In genomic region chr2:171958475-171958874, GRCh38 we compare ENCODE assay signal across 13 cellular contexts. TPM values are rescaled to one million over a fixed set of nuclear protein-coding genes. Genes with fewer than 3 reads are reported as not detected.
DNase-seq lines count a peak whose midpoint lies in the region; ATAC-seq, FAIRE-seq and TF ChIP-seq lines count a peak whose summit lies in the region.
"Had no signal": no experiment of that assay in that cellular context is flagged by ENCODE, and none has a peak within 500 bp of the region (broad histone marks: within the 10 kb centered on the region; RNA-seq: fewer than 3 reads in every experiment).

No MANE protein-coding gene starts in this region.

- no peak for FAIRE-seq in bronchial epithelial cell (lab: Jason Lieb, UNC)

- peaks cover 17% of the 10 kb centered on the region for H3K79me2 ChIP-seq in osteoblast (ENCODE audit: insufficient read depth, low read length)

- TF ChIP-seq CTCF in bronchial epithelial cell (IDR thresholded peaks at IDR 0.05; ENCODE audit: insufficient read depth, low read length, severe bottlenecking) = no peak
- no peak for TF ChIP-seq CTCF in osteoblast (IDR thresholded peaks at IDR 0.05; ENCODE audit: extremely low read depth, low read depth, low read length)

- H3K27ac ChIP-seq in osteoblast (ENCODE audit: low read depth, low read length) = peak overlapping the region; percentile 58

- no peak overlapping the region for H3K4me2 ChIP-seq in osteoblast (ENCODE audit: insufficient read depth, low read length)

- no peaks in the 10 kb centered on the region for H3K27me3 ChIP-seq in bronchial epithelial cell (ENCODE audit: control insufficient read depth, insufficient read depth, low read length)
- H3K27me3 ChIP-seq in osteoblast (ENCODE audit: insufficient read depth, low read length) = no peaks in the 10 kb centered on the region

- no peaks in the 10 kb centered on the region for H3K9me3 ChIP-seq in osteoblast (ENCODE audit: low read depth, low read length)

- H2AFZ ChIP-seq in osteoblast (ENCODE audit: low read length) = no peak overlapping the region

- ATAC-seq in HG03565 (IDR thresholded peaks at IDR 0.05; ENCODE audit: unreplicated experiment) = no peak
- ATAC-seq: activated naive CD4-positive, alpha-beta T cell treated with anti-CD3 and anti-CD28 coated beads, Interleukin-2, amount 50 U/mL, for 72 hours; natural killer cell had no signal

- H3K36me3 ChIP-seq in bronchial epithelial cell (ENCODE audit: control insufficient read depth, insufficient read depth, low read length) (no peaks in the 10 kb centered on the region), osteoblast (ENCODE audit: insufficient read depth, low read length) (no peaks in the 10 kb centered on the region)

- no peak overlapping the region for H3K4me3 ChIP-seq in bronchial epithelial cell (ENCODE audit: low read depth, low read length)
- H3K4me3 ChIP-seq in osteoblast (ENCODE audit: insufficient read depth, low read length) = no peak overlapping the region

- H3K4me1 ChIP-seq in osteoblast (ENCODE audit: insufficient read depth, low read length) = peaks cover 32% of the 10 kb centered on the region

- DNase-seq in EL = peak; percentile 72
- peak; percentile 46 to 93 for DNase-seq in NOMO-1 (lab: John Stamatoyannopoulos, UW; ENCODE audit: unreplicated experiment in 2 of 2)
- DNase-seq in bronchial epithelial cell (ENCODE audit: low read depth) = peak; percentile 57
- DNase-seq in osteoblast (ENCODE audit: insufficient read length, low spot score, missing footprints) = no peak
- no peak for DNase-seq in NCI-H2107 (lab: John Stamatoyannopoulos, UW)
- no peak for DNase-seq in DMS53 treated with DMSO at 0.1 percent for 48 hours (lab: John Stamatoyannopoulos, UW; ENCODE audit: unreplicated experiment)
- no peak for DNase-seq in NK-92 treated with Interleukin-12 subunit alpha and Interleukin-12 subunit beta, amount 100 ng/mL, for 24 hours (lab: John Stamatoyannopoulos, UW)
- DNase-seq: DMS153, immature natural killer cell, natural killer cell, NCI-H446 treated with DMSO at 0.1 percent for 48 hours had no signal

- H4K20me1 ChIP-seq in osteoblast (ENCODE audit: insufficient read depth, low read length) = no peaks in the 10 kb centered on the region

RNA-seq across cellular contexts. Expression of gene HAT1, which starts 36.2 kb away (rescaled TPM):
- total RNA-seq in bronchial epithelial cell (25.8 and 30.0 TPM in 2 replicates), osteoblast (31.1 and 35.4 TPM in 2 replicates)

RNA-seq across cellular contexts. Expression of gene METAP1D, which starts 41.3 kb away (rescaled TPM):
- total RNA-seq in bronchial epithelial cell (2.2 and 2.6 TPM in 2 replicates), osteoblast (11.2 and 12.7 TPM in 2 replicates)

Comparison
In these comparisons a context has a peak if more than half of its experiments do, and no peak if none do; other contexts are left out.
1. DNase-seq: peak in EL (single experiment), NOMO-1 (2 of 2) and bronchial epithelial cell (single experiment); none in osteoblast (single experiment), NCI-H2107 (single experiment), DMS53 treated with DMSO at 0.1 percent for 48 hours (single experiment) and NK-92 treated with Interleukin-12 subunit alpha and Interleukin-12 subunit beta, amount 100 ng/mL, for 24 hours (single experiment).